In the genomic region with DNA sequence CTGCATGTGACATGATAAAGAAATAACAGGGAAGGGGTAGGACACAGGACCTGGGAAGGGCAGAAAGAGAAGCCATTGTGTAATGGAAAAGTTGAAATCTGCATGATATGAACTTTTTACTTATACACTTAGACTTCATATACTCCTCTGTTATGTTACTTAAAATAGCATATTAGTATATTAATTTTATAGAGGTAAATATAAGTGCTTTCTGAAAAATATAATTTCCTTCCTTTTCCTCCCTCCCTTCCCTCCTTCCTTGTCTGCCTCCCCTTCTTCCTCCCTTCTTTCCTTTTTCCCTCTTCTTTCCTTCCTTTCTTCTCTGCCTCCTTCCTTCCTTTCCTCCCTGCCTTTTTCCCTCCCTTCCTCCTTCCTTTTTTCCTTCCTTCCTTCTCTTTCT, we compare ENCODE assay signal across 36 cellular contexts.
"Had no signal": no experiment of that assay in that cellular context is flagged by ENCODE, and none has a peak within 500 bp of the region (broad histone marks: within the 10 kb centered on the region; RNA-seq: fewer than 3 reads in every experiment).

No MANE protein-coding gene starts in this region.

- H3K36me3 ChIP-seq: MG63 had no signal

- DNase-seq: Karpas-422, Kasumi-1, MG63, MM.1S, MV-4-11, NCI-H1048, NCI-H1092, NCI-H1092 treated with DMSO at 0.1 percent for 48 hours, NCI-H1105, NCI-H1105 treated with DMSO at 0.1 percent for 48 hours, NCI-H1417, NCI-H1417 treated with DMSO at 0.1 percent for 48 hours, NCI-H1436, NCI-H1436 treated with DMSO at 0.1 percent for 48 hours, NCI-H146, NCI-H1694, NCI-H1694 treated with DMSO at 0.1 percent for 48 hours, NCI-H187, NCI-H187 treated with DMSO at 0.1 percent for 48 hours, NCI-H1930, NCI-H2029, NCI-H2029 treated with DMSO at 0.1 percent for 48 hours, NCI-H2081, NCI-H2081 treated with DMSO at 0.1 percent for 48 hours, NCI-H2107, NCI-H2171, NCI-H2171 treated with DMSO at 0.1 percent for 48 hours, NCI-H2227 treated with DMSO at 0.1 percent for 48 hours, NCI-H226, NCI-H345, NCI-H446, NCI-H446 treated with DMSO at 0.1 percent for 48 hours, NCI-H510A, NCI-H510A treated with DMSO at 0.1 percent for 48 hours, NCI-H524, NCI-H524 treated with DMSO at 0.1 percent for 48 hours had no signal

- H3K4me3 ChIP-seq: MG63 had no signal

- H3K27me3 ChIP-seq: MG63 had no signal

- H3K9me3 ChIP-seq: MG63 had no signal
